Comparison of ENCODE assay signal across 8 cellular contexts in the genomic region with DNA sequence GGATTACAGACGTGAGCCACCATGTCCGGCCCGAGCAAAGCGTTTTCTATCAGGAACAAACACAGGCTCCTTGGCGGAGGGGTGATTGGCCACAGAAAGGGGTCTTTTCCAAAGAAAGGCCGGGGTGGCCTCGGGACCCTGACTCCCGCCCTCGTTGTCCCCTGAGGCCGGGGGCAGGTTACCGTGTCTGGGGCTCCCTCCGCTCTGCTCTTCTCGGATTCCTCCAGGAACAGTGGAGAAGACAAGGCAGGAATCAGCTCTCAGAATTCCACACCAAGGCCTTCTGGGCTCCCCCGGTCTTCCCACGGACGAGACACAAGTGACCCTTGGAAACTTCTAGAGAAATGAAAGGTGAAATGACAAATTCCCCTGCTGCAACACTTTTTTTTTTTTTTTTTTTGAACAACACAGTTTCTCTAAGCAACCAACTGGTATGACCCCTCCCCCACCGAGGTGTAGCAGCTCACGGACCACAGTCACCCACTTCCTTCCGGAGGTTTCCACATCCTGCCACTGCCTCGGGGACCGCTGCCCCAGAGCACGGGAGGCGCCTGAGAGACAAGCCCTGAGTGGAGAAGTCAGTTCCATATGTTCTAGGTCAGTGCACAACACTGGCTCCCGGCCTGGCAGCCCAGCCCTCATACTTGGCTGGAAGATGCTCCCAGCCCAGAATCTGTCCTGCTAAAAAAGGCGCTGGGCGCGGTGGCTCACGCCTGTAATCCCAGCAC. TPM values are rescaled to one million over a fixed set of nuclear protein-coding genes. Genes with fewer than 3 reads are reported as not detected.
DNase-seq lines count a peak whose midpoint lies in the region; ATAC-seq lines count a peak whose summit lies in the region.

No MANE protein-coding gene starts in this region.

- no peaks in the 10 kb centered on the region for H3K27me3 ChIP-seq in rectal smooth muscle tissue (ENCODE audit: control insufficient read depth, insufficient read depth, low read length)

- peak overlapping the region; percentile 29 for H3K4me3 ChIP-seq in rectal smooth muscle tissue (ENCODE audit: low read length)

- H3K27ac ChIP-seq in rectal smooth muscle tissue (ENCODE audit: low read depth, low read length): peak overlapping the region; percentile 6

- H3K4me1 ChIP-seq in rectal smooth muscle tissue (ENCODE audit: control insufficient read depth, insufficient read depth, low read length): peaks cover 4% of the 10 kb centered on the region

- ATAC-seq in GM19397 (IDR thresholded peaks at IDR 0.05; ENCODE audit: unreplicated experiment): peak; percentile 35
- no peak for ATAC-seq in GM19455 (IDR thresholded peaks at IDR 0.05; ENCODE audit: unreplicated experiment)

- DNase-seq in M059J (ENCODE audit: low read depth) (peak; percentile 72), epidermal melanocyte (ENCODE audit: insufficient read length, low spot score) (peak; percentile 46), GOT3 (lab: John Stamatoyannopoulos, UW) (no peak), NCI-H82 treated with DMSO at 0.1 percent for 48 hours (lab: John Stamatoyannopoulos, UW; ENCODE audit: unreplicated experiment) (no peak)
- DNase-seq in activated CD8-positive, alpha-beta memory T cell treated with anti-CD3 and anti-CD28 coated beads for 1 hour (ENCODE audit: extremely low read depth in 1 of 2, low read depth in 1 of 2): peak; percentile 86

- no peak overlapping the region for H3K9ac ChIP-seq in rectal smooth muscle tissue (ENCODE audit: low read length)

- H3K36me3 ChIP-seq in rectal smooth muscle tissue (ENCODE audit: control insufficient read depth, insufficient read depth, low read length): peaks cover 10% of the 10 kb centered on the region

RNA-seq across cellular contexts. Expression of a gene that starts 11.0 kb away (rescaled TPM):
- total RNA-seq in M059J (2014; rRNA removed; shearing (Covaris generic)): 9.6 and 19.1 TPM in 2 replicates

RNA-seq across cellular contexts. Expression of a gene that starts 11.6 kb away (rescaled TPM):
- 0.15 TPM in 1 of 2 replicates, not detected in the other for total RNA-seq in M059J (2014; rRNA removed; shearing (Covaris generic))

RNA-seq across cellular contexts. Expression of a gene that starts 34.1 kb away (rescaled TPM):
- 60.0 and 80.9 TPM in 2 replicates for total RNA-seq in M059J (2014; rRNA removed; shearing (Covaris generic))

Comparison
In these comparisons a context has a peak if more than half of its experiments do, and no peak if none do; other contexts are left out.
1. DNase-seq: peak in M059J (single experiment), activated CD8-positive, alpha-beta memory T cell treated with anti-CD3 and anti-CD28 coated beads for 1 hour (2 of 2) and epidermal melanocyte (single experiment); none in GOT3 (single experiment) and NCI-H82 treated with DMSO at 0.1 percent for 48 hours (single experiment).